13 cellular contexts compared by ENCODE assay signal in genomic region chr6:148295261-148295887, GRCh38.
"Had no signal": no experiment of that assay in that cellular context is flagged by ENCODE, and none has a peak within 500 bp of the region (broad histone marks: within the 10 kb centered on the region; RNA-seq: fewer than 3 reads in every experiment).

No MANE protein-coding gene starts in this region.

- H3K36me3 ChIP-seq: gastroesophageal sphincter, ovary had no signal

- H3K4me3 ChIP-seq: body of pancreas, gastroesophageal sphincter, hepatocyte, ovary had no signal

- DNase-seq: activated CD4-positive, alpha-beta T cell treated with anti-CD3 and anti-CD28 coated beads, Interleukin-2, amount 50 U/mL, for 48 hours; activated effector memory CD4-positive, alpha-beta T cell treated with Interleukin-2 at 50 U/mL for 16 hours; activated T-cell treated with anti-CD3 and anti-CD28 coated beads, Interleukin-2, amount 50 U/mL, for 4 hours; body of pancreas; erythroblast; islet precursor cell; nephron progenitor cell; ovary; SHP77 treated with DMSO at 0.1 percent for 48 hours; T-helper 1 cell had no signal

- H3K9me3 ChIP-seq: body of pancreas, gastroesophageal sphincter, ovary had no signal

- H3K27me3 ChIP-seq: body of pancreas, gastroesophageal sphincter, hepatocyte, ovary had no signal

- H3K27ac ChIP-seq: body of pancreas, gastroesophageal sphincter, hepatocyte, ovary, VCaP had no signal

- H3K4me2 ChIP-seq: hepatocyte had no signal

- H2AFZ ChIP-seq: hepatocyte had no signal
